In the genomic region with DNA sequence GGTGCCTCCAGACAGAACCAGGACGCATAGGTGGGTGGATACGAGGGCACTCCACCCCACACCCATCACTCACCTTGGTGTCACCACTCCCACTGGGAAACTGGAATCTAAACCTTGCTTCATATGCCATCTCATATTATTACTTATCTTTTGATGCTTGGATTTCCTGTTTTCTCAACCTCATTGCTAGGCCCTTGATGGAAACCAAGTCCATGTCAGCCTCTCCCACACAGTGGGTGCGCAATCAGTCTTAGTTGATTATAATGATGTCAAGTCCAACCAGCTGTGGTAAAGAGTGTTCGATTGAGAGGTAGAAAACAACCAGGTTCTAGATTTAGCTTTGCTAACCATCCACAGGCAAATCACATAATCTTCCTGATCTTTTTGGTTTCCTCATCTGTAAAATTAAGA, we compare ENCODE assay signal across 8 cellular contexts. TPM values are rescaled to one million over a fixed set of nuclear protein-coding genes. Genes with fewer than 3 reads are reported as not detected.
A peak's percentile ranks its signal among the peaks of the same experiment; 100 is the strongest.
DNase-seq lines count a peak whose midpoint lies in the region; ATAC-seq and TF ChIP-seq lines count a peak whose summit lies in the region.

No MANE protein-coding gene starts in this region.

- TF ChIP-seq POLR2A in sigmoid colon (IDR thresholded peaks at IDR 0.05) = no peak

- no peak for TF ChIP-seq EP300 in sigmoid colon (IDR thresholded peaks at IDR 0.05)

- H3K27ac ChIP-seq in RWPE2 (ENCODE audit: poor library complexity, severe bottlenecking) (peak overlapping the region; percentile 35), sigmoid colon (peak overlapping the region; percentile 84 to 97 (median 96))

- intact Hi-C loops in sigmoid colon (cut with DNase I) = loop anchor here (2.0 to 5.0 kb wide), 2 partner anchors 144 to 363 kb away; partner anchors contain the start of gene GNPNAT1

- no peaks in the 10 kb centered on the region for H3K36me3 ChIP-seq in RWPE2 (ENCODE audit: low read depth)
- H3K36me3 ChIP-seq in sigmoid colon = no peaks in the 10 kb centered on the region

- 58 to 73% methylated on average over 4 of the region's 4 CpGs for WGBS in sigmoid colon, 2 donors

- no peaks in the 10 kb centered on the region for H3K9me3 ChIP-seq in RWPE2 (ENCODE audit: severe bottlenecking)
- no peaks in the 10 kb centered on the region for H3K9me3 ChIP-seq in sigmoid colon

- TF ChIP-seq CTCF in RWPE2 (IDR thresholded peaks at IDR 0.05; ENCODE audit: poor library complexity, severe bottlenecking) = no peak
- TF ChIP-seq CTCF in epithelial cell of proximal tubule (conservative IDR thresholded peaks at IDR 0.05; ENCODE audit: low read depth, low read length) = no peak
- TF ChIP-seq CTCF in sigmoid colon (IDR thresholded peaks at IDR 0.05) = no peak

- DNase-seq in RWPE2 (ENCODE audit: low spot score) (no peak), epithelial cell of proximal tubule (ENCODE audit: low read depth) (no peak), sigmoid colon (no peak), NCI-H1105 treated with DMSO at 0.1 percent for 48 hours (lab: John Stamatoyannopoulos, UW) (no peak), retina (no peak)

- peak overlapping the region; percentile 14; the same call in 1 of the 2 replicates for H3K4me3 ChIP-seq in GM08714 (ENCODE audit: low read length)
- peak overlapping the region; percentile 73 for H3K4me3 ChIP-seq in RWPE2 (ENCODE audit: severe bottlenecking)
- peak overlapping the region; percentile 86 for H3K4me3 ChIP-seq in epithelial cell of proximal tubule (ENCODE audit: low read depth, low read length)
- H3K4me3 ChIP-seq in sigmoid colon = peak overlapping the region; percentile 63 to 87 (median 76)

- ATAC-seq in RWPE2 (ENCODE audit: low read depth) (no peak), HG02610 (IDR thresholded peaks at IDR 0.05; ENCODE audit: unreplicated experiment) (no peak), GM21717 (IDR thresholded peaks at IDR 0.05; ENCODE audit: unreplicated experiment) (no peak)

- H3K27me3 ChIP-seq in RWPE2 (ENCODE audit: insufficient read depth, poor library complexity, severe bottlenecking) (no peaks in the 10 kb centered on the region), sigmoid colon (no peaks in the 10 kb centered on the region)

- peaks cover 9% of the 10 kb centered on the region for H3K4me1 ChIP-seq in RWPE2 (ENCODE audit: insufficient read depth, poor library complexity, severe bottlenecking)
- H3K4me1 ChIP-seq in sigmoid colon = peaks cover 0 to 24% (median 18%) of the 10 kb centered on the region in 4 donors

RNA-seq across cellular contexts. Expression of gene DDHD1, which starts 0.6 kb away (rescaled TPM):
- total RNA-seq in epithelial cell of proximal tubule (4.1 and 7.1 TPM in 2 replicates), sigmoid colon (10 to 100 TPM; 15.2 to 21.4 (median 17.9) TPM)
- polyA plus RNA-seq in sigmoid colon = 1 to 10 TPM; 1.2 to 4.8 (median 1.2) TPM

Comparison
In these comparisons a context has a peak if more than half of its experiments do, and no peak if none do; other contexts are left out.
1. H3K4me3 ChIP-seq: peak in every context shown above with its lines; median percentile 86 in epithelial cell of proximal tubule; 76 in sigmoid colon; 73 in RWPE2; 14 in GM08714.